1 cellular context compared by ENCODE assay signal in the genomic region with DNA sequence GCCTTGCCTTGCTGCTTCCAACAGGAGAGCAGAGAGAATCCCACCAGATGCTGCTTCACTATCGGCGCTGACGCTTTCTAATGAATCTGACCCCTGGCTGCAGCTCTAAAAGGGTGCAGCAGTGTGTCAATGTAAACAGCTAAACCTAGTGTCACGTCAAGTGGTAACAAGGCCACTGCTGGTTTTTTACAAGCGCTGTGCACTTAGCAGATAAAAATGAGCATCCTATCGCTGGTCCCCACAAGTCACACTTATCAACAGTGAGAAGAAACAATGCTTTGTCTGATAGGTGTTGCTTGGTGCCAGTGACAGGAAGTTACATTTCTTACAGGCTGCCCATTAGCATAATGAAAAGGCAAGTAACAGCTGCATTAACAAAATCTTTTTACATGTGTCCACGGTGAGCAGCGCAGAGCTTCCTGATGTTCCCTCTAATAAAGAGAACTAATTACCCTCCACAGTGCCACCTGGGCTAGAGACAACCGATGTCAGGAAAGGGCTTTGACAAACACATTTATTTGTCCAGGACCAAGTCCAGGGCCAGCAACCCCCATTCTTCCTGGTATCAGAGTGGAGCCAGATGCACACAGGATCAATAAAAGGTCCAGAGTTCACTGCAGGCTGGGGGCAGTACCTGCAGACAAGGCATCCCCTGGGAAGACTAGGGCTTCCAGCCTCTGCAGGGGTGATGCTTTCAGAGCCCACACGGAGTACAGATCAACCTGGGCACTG.
TF ChIP-seq lines count a peak whose summit lies in the region.

No MANE protein-coding gene starts in this region.

TF ChIP-seq in HepG2, 621 proteins besides CTCF, POLR2A, EP300 and RAD21 (continued from another document and continues in another):
- peak; percentile 85; the same call in 1 of the 2 replicates for TF ChIP-seq MEF2D (CRISPR knock-in tag; IDR thresholded peaks at IDR 0.05)
- TF ChIP-seq, protein P1, sequence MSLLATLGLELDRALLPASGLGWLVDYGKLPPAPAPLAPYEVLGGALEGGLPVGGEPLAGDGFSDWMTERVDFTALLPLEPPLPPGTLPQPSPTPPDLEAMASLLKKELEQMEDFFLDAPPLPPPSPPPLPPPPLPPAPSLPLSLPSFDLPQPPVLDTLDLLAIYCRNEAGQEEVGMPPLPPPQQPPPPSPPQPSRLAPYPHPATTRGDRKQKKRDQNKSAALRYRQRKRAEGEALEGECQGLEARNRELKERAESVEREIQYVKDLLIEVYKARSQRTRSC (CRISPR knock-in tag; IDR thresholded peaks at IDR 0.05; ENCODE audit: low read depth): 0 out of 2 replicates have a peak, but pooled peaks have one; percentile 34
- no peak for TF ChIP-seq NFE2L1 (CRISPR knock-in tag; IDR thresholded peaks at IDR 0.05; ENCODE audit: borderline replicate concordance)
- TF ChIP-seq ZNF354B (CRISPR knock-in tag; IDR thresholded peaks at IDR 0.05): no peak; the same call in 1 of the 2 replicates
- TF ChIP-seq, protein P2, sequence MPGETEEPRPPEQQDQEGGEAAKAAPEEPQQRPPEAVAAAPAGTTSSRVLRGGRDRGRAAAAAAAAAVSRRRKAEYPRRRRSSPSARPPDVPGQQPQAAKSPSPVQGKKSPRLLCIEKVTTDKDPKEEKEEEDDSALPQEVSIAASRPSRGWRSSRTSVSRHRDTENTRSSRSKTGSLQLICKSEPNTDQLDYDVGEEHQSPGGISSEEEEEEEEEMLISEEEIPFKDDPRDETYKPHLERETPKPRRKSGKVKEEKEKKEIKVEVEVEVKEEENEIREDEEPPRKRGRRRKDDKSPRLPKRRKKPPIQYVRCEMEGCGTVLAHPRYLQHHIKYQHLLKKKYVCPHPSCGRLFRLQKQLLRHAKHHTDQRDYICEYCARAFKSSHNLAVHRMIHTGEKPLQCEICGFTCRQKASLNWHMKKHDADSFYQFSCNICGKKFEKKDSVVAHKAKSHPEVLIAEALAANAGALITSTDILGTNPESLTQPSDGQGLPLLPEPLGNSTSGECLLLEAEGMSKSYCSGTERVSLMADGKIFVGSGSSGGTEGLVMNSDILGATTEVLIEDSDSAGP (CRISPR knock-in tag; IDR thresholded peaks at IDR 0.05; ENCODE audit: borderline replicate concordance): peak; percentile 71
- no peak for TF ChIP-seq CC2D1A (CRISPR knock-in tag; IDR thresholded peaks at IDR 0.05)
- TF ChIP-seq KDM2A (CRISPR knock-in tag; IDR thresholded peaks at IDR 0.05; ENCODE audit: borderline replicate concordance, low read depth): peak; percentile 61; the same call in 1 of the 2 replicates
- TF ChIP-seq ATF7 (IDR thresholded peaks at IDR 0.05): no peak
- peak; percentile 88; the same call in 1 of the 2 replicates for TF ChIP-seq ATF7 (CRISPR knock-in tag; IDR thresholded peaks at IDR 0.05)
- peak; percentile 84 for TF ChIP-seq CBX1 (IDR thresholded peaks at IDR 0.05; ENCODE audit: low read depth)
- TF ChIP-seq DMAP1 (CRISPR knock-in tag; IDR thresholded peaks at IDR 0.05): 0 out of 2 replicates have a peak, but pooled peaks have one; percentile 43
- no peak for TF ChIP-seq RELA (CRISPR knock-in tag; IDR thresholded peaks at IDR 0.05)
- peak; percentile 75 for TF ChIP-seq PPARG (CRISPR knock-in tag; conservative IDR thresholded peaks at IDR 0.05)
- peak; percentile 88 for TF ChIP-seq ZBTB42 (CRISPR knock-in tag; IDR thresholded peaks at IDR 0.05)
- no peak for TF ChIP-seq ATM (IDR thresholded peaks at IDR 0.05; ENCODE audit: borderline replicate concordance)
- TF ChIP-seq ZNF317 (CRISPR knock-in tag; IDR thresholded peaks at IDR 0.05): peak; percentile 67; the same call in 1 of the 2 replicates
- TF ChIP-seq CSRNP2 (CRISPR knock-in tag; conservative IDR thresholded peaks at IDR 0.05; ENCODE audit: low read depth): no peak
- peak; percentile 85 for TF ChIP-seq SPEN (CRISPR knock-in tag; IDR thresholded peaks at IDR 0.05; ENCODE audit: low read depth)
- peak; percentile 95 for TF ChIP-seq MIER3 (CRISPR knock-in tag; IDR thresholded peaks at IDR 0.05; ENCODE audit: borderline replicate concordance)
- peak; percentile 78; the same call in 1 of the 2 replicates for TF ChIP-seq SOX13 (IDR thresholded peaks at IDR 0.05)
- TF ChIP-seq SOX13 (CRISPR knock-in tag; conservative IDR thresholded peaks at IDR 0.05 in 1 of 2, IDR thresholded peaks at IDR 0.05 in 1 of 2): peak in 1 of 2 experiments; percentile 95; a peak in 2 of 4 replicates
- TF ChIP-seq AHR (CRISPR knock-in tag; IDR thresholded peaks at IDR 0.05): no peak
- peak; percentile 84 for TF ChIP-seq NR2F2 (IDR thresholded peaks at IDR 0.05; ENCODE audit: borderline replicate concordance, low read depth)
- TF ChIP-seq SMC3 (IDR thresholded peaks at IDR 0.05; ENCODE audit: low read length): peak; percentile 62
- peak; percentile 59; the same call in 1 of the 2 replicates for TF ChIP-seq CHD2 (IDR thresholded peaks at IDR 0.05; ENCODE audit: low read depth, low read length)
- TF ChIP-seq, protein P3, sequence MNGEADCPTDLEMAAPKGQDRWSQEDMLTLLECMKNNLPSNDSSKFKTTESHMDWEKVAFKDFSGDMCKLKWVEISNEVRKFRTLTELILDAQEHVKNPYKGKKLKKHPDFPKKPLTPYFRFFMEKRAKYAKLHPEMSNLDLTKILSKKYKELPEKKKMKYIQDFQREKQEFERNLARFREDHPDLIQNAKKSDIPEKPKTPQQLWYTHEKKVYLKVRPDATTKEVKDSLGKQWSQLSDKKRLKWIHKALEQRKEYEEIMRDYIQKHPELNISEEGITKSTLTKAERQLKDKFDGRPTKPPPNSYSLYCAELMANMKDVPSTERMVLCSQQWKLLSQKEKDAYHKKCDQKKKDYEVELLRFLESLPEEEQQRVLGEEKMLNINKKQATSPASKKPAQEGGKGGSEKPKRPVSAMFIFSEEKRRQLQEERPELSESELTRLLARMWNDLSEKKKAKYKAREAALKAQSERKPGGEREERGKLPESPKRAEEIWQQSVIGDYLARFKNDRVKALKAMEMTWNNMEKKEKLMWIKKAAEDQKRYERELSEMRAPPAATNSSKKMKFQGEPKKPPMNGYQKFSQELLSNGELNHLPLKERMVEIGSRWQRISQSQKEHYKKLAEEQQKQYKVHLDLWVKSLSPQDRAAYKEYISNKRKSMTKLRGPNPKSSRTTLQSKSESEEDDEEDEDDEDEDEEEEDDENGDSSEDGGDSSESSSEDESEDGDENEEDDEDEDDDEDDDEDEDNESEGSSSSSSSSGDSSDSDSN (CRISPR knock-in tag; IDR thresholded peaks at IDR 0.05): peak; percentile 63; the same call in 1 of the 2 replicates
- TF ChIP-seq ZNF451 (CRISPR knock-in tag; IDR thresholded peaks at IDR 0.05): peak; percentile 67; the same call in 1 of the 2 replicates
- TF ChIP-seq ZSCAN21 (CRISPR knock-in tag; IDR thresholded peaks at IDR 0.05; ENCODE audit: borderline replicate concordance): peak; percentile 91
- peak; percentile 83 to 85 for TF ChIP-seq NR2F1 (CRISPR knock-in tag; IDR thresholded peaks at IDR 0.05)
- no peak for TF ChIP-seq GPN1 (CRISPR knock-in tag; IDR thresholded peaks at IDR 0.05; ENCODE audit: borderline replicate concordance)
- no peak for TF ChIP-seq SP2 (CRISPR knock-in tag; IDR thresholded peaks at IDR 0.05)
- TF ChIP-seq REXO4 (CRISPR knock-in tag; IDR thresholded peaks at IDR 0.05; ENCODE audit: borderline replicate concordance): no peak
- peak; percentile 67; the same call in 1 of the 2 replicates for TF ChIP-seq KDM4B (CRISPR knock-in tag; IDR thresholded peaks at IDR 0.05)
- peak; percentile 90 for TF ChIP-seq FOXA3 (CRISPR knock-in tag; IDR thresholded peaks at IDR 0.05)
- 0 out of 2 replicates have a peak, but pooled peaks have one; percentile 80 for TF ChIP-seq ZNF619 (CRISPR knock-in tag; IDR thresholded peaks at IDR 0.05)
- TF ChIP-seq, protein P4, sequence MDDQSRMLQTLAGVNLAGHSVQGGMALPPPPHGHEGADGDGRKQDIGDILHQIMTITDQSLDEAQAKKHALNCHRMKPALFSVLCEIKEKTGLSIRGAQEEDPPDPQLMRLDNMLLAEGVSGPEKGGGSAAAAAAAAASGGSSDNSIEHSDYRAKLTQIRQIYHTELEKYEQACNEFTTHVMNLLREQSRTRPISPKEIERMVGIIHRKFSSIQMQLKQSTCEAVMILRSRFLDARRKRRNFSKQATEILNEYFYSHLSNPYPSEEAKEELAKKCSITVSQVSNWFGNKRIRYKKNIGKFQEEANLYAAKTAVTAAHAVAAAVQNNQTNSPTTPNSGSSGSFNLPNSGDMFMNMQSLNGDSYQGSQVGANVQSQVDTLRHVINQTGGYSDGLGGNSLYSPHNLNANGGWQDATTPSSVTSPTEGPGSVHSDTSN (CRISPR knock-in tag; IDR thresholded peaks at IDR 0.05; ENCODE audit: borderline replicate concordance): no peak
- peak; percentile 86; the same call in 1 of the 2 replicates for TF ChIP-seq NFIC (IDR thresholded peaks at IDR 0.05; ENCODE audit: low read length)
- TF ChIP-seq ZNF557 (CRISPR knock-in tag; IDR thresholded peaks at IDR 0.05): peak; percentile 80; the same call in 1 of the 2 replicates
- peak; percentile 97 for TF ChIP-seq REPIN1 (CRISPR knock-in tag; IDR thresholded peaks at IDR 0.05; ENCODE audit: borderline replicate concordance, low read depth)
- TF ChIP-seq, protein P5, sequence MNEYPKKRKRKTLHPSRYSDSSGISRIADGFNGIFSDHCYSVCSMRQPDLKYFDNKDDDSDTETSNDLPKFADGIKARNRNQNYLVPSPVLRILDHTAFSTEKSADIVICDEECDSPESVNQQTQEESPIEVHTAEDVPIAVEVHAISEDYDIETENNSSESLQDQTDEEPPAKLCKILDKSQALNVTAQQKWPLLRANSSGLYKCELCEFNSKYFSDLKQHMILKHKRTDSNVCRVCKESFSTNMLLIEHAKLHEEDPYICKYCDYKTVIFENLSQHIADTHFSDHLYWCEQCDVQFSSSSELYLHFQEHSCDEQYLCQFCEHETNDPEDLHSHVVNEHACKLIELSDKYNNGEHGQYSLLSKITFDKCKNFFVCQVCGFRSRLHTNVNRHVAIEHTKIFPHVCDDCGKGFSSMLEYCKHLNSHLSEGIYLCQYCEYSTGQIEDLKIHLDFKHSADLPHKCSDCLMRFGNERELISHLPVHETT (CRISPR knock-in tag; conservative IDR thresholded peaks at IDR 0.05): 0 out of 2 replicates have a peak, but pooled peaks have one; percentile 40
- no peak for TF ChIP-seq ZNF567 (CRISPR knock-in tag; IDR thresholded peaks at IDR 0.05; ENCODE audit: borderline replicate concordance)
- no peak for TF ChIP-seq ZNF790 (CRISPR knock-in tag; IDR thresholded peaks at IDR 0.05; ENCODE audit: borderline replicate concordance)
- no peak for TF ChIP-seq ZNF225 (CRISPR knock-in tag; IDR thresholded peaks at IDR 0.05)
- peak; percentile 88 for TF ChIP-seq CREM (IDR thresholded peaks at IDR 0.05)
- TF ChIP-seq CREM (CRISPR knock-in tag; IDR thresholded peaks at IDR 0.05): no peak
- no peak; the same call in 1 of the 2 replicates for TF ChIP-seq RBAK (CRISPR knock-in tag; IDR thresholded peaks at IDR 0.05)
